Comparison of ENCODE assay signal across 8 cellular contexts in genomic region chr20:33666293-33667244, GRCh38. TPM values are rescaled to one million over a fixed set of nuclear protein-coding genes. Genes with fewer than 3 reads are reported as not detected.
A peak's percentile ranks its signal among the peaks of the same experiment; 100 is the strongest.
DNase-seq lines count a peak whose midpoint lies in the region; ATAC-seq and TF ChIP-seq lines count a peak whose summit lies in the region.

Gene ACTL10 (plus strand): TSS chr20:33666943. CDS start chr20:33667498, 555 bp downstream.

- H3K4me1 Mint-ChIP-seq in central memory CD8-positive, alpha-beta T cell, result peaks cover 29% of the 10 kb centered on the region

- peak within 1 kb of the TSS; percentile 94 for H3K27ac Mint-ChIP-seq in central memory CD8-positive, alpha-beta T cell (ENCODE audit: low read depth)

- TF ChIP-seq CTCF in spleen (IDR thresholded peaks at IDR 0.05 in 8 of 11, conservative IDR thresholded peaks at IDR 0.05 in 3 of 11), result peak in 8 of 11 experiments; percentile 21 to 45 (median 36)

- H3K36me3 Mint-ChIP-seq in central memory CD8-positive, alpha-beta T cell (ENCODE audit: insufficient read depth), result peaks cover 16% of the 10 kb centered on the region

- ATAC-seq in GM18505 (IDR thresholded peaks at IDR 0.05; ENCODE audit: unreplicated experiment), result peak; percentile 59
- ATAC-seq in HG02885 (IDR thresholded peaks at IDR 0.05; ENCODE audit: poor library complexity, unreplicated experiment), result peak; percentile 76
- peak; percentile 51 to 52 for ATAC-seq in activated CD4-positive, CD25-positive, alpha-beta regulatory T cell treated with anti-CD3 and anti-CD28 coated beads, Interleukin-2, amount 50 U/mL, for 24 hours
- ATAC-seq in central memory CD8-positive, alpha-beta T cell (replicated peaks; ENCODE audit: extremely low read depth, poor library complexity, severe bottlenecking), result peak; percentile 49

- H3K4me1 ChIP-seq in spleen, result peaks cover 5 to 67% (median 45%) of the 10 kb centered on the region in 6 donors

- intact Hi-C loops in spleen (cut with DNase I; ENCODE audit: low total_unique reads), result no loop called here

- DNase-seq in NCI-H2081 treated with DMSO at 0.1 percent for 48 hours (lab: John Stamatoyannopoulos, UW) (peak; percentile 73), iris pigment epithelial cell (ENCODE audit: low read depth) (peak; percentile 98), spleen (peak; percentile 97), LoVo (ENCODE audit: low spot score) (no peak)
- DNase-seq in central memory CD8-positive, alpha-beta T cell (ENCODE audit: low spot score in 2 of 2), result peak; percentile 67 to 70

- WGBS in spleen, 5 donors, result 2 to 19% (median 2%) methylated on average over 31 to 50 of the region's 50 CpGs

- peaks cover 0 to 31% (median 0%) of the 10 kb centered on the region in 6 donors for H3K36me3 ChIP-seq in spleen

- H3K27ac ChIP-seq in spleen, result peak within 1 kb of the TSS; percentile 80 to 94 (median 88)

- H3K4me3 ChIP-seq in spleen, result peak within 1 kb of the TSS; percentile 59 to 89 (median 76)

- peak within 1 kb of the TSS; percentile 97 for H3K4me3 Mint-ChIP-seq in central memory CD8-positive, alpha-beta T cell

- no peaks in the 10 kb centered on the region for H3K9me3 Mint-ChIP-seq in central memory CD8-positive, alpha-beta T cell

- no peaks in the 10 kb centered on the region for H3K9me3 ChIP-seq in spleen

- no peaks in the 10 kb centered on the region for H3K27me3 ChIP-seq in spleen (replicated peaks in 1 of 7)

- H3K27me3 Mint-ChIP-seq in central memory CD8-positive, alpha-beta T cell, result no peaks in the 10 kb centered on the region

- TF ChIP-seq POLR2A in GM18505 (IDR thresholded peaks at IDR 0.05; ENCODE audit: borderline replicate concordance, extremely low read depth, insufficient read depth, insufficient read length), result peak; percentile 85
- TF ChIP-seq POLR2A in spleen (IDR thresholded peaks at IDR 0.05), result peak in 1 of 3 donors; percentile 88

RNA-seq across cellular contexts. Expression of gene ACTL10, which starts in this region (rescaled TPM):
- total RNA-seq in spleen, result 1 to 10 TPM; 1.1 to 3.5 (median 2.0) TPM
- 1 to 10 TPM; 1.3 to 3.5 (median 2.9) TPM for polyA plus RNA-seq in spleen
